Comparison of ENCODE assay signal across 8 cellular contexts in the genomic region with DNA sequence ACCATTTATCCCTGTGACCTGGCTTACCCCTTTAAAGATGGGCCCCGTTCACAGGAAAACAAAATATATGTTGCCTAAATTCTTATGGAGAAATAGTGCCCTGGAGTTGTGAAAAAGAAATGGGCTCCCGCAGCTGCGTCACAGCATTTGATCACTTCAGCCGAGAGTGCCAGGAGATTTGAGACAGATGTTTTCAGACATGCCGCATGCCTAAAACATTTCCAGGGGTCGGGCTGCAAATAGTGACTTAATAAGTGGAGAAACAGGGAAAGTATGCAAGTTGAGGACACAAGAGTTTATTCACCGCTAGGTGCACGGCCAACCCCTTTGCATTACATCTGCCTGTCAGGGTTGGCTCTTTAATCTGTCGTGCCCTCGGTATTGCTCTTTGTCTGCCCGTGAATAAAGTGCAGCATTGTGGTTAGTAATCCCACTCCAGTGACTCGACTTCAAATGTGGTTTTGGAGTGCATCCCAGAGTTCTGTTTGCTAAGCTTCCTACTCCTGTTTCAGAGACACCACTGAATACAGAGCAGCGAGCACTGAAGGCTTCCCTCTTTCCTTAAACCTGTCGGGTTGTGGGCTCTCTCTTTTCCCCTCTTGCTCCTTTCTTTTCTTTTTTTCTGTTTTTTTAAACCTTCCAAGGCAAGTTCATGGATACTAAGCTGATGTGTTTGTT.
DNase-seq lines count a peak whose midpoint lies in the region; ATAC-seq and TF ChIP-seq lines count a peak whose summit lies in the region.

No MANE protein-coding gene starts in this region.

- no peak; the same call in 1 of the 2 replicates for TF ChIP-seq CTCF in HEK293 (tag by site-specific recombination; IDR thresholded peaks at IDR 0.05)

- DNase-seq in glomerular visceral epithelial cell (ENCODE audit: extremely low spot score) (peak; percentile 87), putamen (ENCODE audit: low spot score) (peak; percentile 49), activated T-cell treated with anti-CD3 and anti-CD28 coated beads for 4 hours (no peak)

- H3K4me1 ChIP-seq in HEK293 (ENCODE audit: control insufficient read depth, insufficient read depth, low read length), result peaks cover 19% of the 10 kb centered on the region

- H3K36me3 ChIP-seq in HEK293 (ENCODE audit: control insufficient read depth in 2 of 2, insufficient read depth in 1 of 2, low read length in 2 of 2), result no peaks in the 10 kb centered on the region

- POLR2A ChIA-PET in HEK293 (lab: Yijun Ruan, JAX), result interaction anchor here (1.6 kb wide), 1 partner anchor 187 kb away, joined by 3 read pairs; a partner anchor contains a TSS

- H3K9me3 ChIP-seq in HEK293 (ENCODE audit: control insufficient read depth, insufficient read depth, low read depth, low read length), result no peaks in the 10 kb centered on the region

- ATAC-seq in SK-N-SH treated with all-trans-retinoic acid at 6 μM for 48 hours (peak; percentile 90), GM18873 (IDR thresholded peaks at IDR 0.05; ENCODE audit: low FRiP score, unreplicated experiment) (no peak), HG02884 (IDR thresholded peaks at IDR 0.05; ENCODE audit: unreplicated experiment) (no peak), GM21526 (IDR thresholded peaks at IDR 0.05; ENCODE audit: low FRiP score, unreplicated experiment) (no peak)

- H3K4me3 ChIP-seq in HEK293 (ENCODE audit: low read depth, low read length), result peak overlapping the region; percentile 21

- CTCF ChIA-PET in HEK293 (lab: Yijun Ruan, JAX), result interaction anchor here (1.0 to 1.4 kb wide), 2 partner anchors 14 to 137 kb away, joined by 3 to 5 read pairs; no protein-coding TSS in a partner anchor

- peak overlapping the region; percentile 69 for H3K27ac ChIP-seq in HEK293 (ENCODE audit: extremely low read depth, low read depth, low read length)

TF ChIP-seq in HEK293, 187 proteins besides CTCF, POLR2A, EP300 and RAD21 (continues in another document):
- no peak for TF ChIP-seq ZNF132 (tag by site-specific recombination; IDR thresholded peaks at IDR 0.05; ENCODE audit: borderline replicate concordance)
- TF ChIP-seq ZBTB21 (tag by site-specific recombination; IDR thresholded peaks at IDR 0.05), result peak; percentile 50; the same call in 1 of the 2 replicates
- no peak for TF ChIP-seq ZNF571 (tag by site-specific recombination; IDR thresholded peaks at IDR 0.05)
- TF ChIP-seq ZNF133 (tag by site-specific recombination; IDR thresholded peaks at IDR 0.05), result no peak
- TF ChIP-seq, protein P1, sequence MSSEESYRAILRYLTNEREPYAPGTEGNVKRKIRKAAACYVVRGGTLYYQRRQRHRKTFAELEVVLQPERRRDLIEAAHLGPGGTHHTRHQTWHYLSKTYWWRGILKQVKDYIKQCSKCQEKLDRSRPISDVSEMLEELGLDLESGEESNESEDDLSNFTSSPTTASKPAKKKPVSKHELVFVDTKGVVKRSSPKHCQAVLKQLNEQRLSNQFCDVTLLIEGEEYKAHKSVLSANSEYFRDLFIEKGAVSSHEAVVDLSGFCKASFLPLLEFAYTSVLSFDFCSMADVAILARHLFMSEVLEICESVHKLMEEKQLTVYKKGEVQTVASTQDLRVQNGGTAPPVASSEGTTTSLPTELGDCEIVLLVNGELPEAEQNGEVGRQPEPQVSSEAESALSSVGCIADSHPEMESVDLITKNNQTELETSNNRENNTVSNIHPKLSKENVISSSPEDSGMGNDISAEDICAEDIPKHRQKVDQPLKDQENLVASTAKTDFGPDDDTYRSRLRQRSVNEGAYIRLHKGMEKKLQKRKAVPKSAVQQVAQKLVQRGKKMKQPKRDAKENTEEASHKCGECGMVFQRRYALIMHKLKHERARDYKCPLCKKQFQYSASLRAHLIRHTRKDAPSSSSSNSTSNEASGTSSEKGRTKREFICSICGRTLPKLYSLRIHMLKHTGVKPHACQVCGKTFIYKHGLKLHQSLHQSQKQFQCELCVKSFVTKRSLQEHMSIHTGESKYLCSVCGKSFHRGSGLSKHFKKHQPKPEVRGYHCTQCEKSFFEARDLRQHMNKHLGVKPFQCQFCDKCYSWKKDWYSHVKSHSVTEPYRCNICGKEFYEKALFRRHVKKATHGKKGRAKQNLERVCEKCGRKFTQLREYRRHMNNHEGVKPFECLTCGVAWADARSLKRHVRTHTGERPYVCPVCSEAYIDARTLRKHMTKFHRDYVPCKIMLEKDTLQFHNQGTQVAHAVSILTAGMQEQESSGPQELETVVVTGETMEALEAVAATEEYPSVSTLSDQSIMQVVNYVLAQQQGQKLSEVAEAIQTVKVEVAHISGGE (tag by site-specific recombination; conservative IDR thresholded peaks at IDR 0.05; ENCODE audit: low read depth), result no peak
- TF ChIP-seq, protein P2, sequence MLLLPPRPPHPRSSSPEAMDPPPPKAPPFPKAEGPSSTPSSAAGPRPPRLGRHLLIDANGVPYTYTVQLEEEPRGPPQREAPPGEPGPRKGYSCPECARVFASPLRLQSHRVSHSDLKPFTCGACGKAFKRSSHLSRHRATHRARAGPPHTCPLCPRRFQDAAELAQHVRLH (tag by site-specific recombination; IDR thresholded peaks at IDR 0.05), result no peak
- no peak for TF ChIP-seq ZNF112 (tag by site-specific recombination; IDR thresholded peaks at IDR 0.05)
- no peak for TF ChIP-seq ZNF433 (tag by site-specific recombination; IDR thresholded peaks at IDR 0.05; ENCODE audit: low read depth)
- peak; percentile 93 for TF ChIP-seq ZNF600 (tag by site-specific recombination; IDR thresholded peaks at IDR 0.05)
- TF ChIP-seq ZNF404 (tag by site-specific recombination; IDR thresholded peaks at IDR 0.05), result no peak
- TF ChIP-seq, protein P3, sequence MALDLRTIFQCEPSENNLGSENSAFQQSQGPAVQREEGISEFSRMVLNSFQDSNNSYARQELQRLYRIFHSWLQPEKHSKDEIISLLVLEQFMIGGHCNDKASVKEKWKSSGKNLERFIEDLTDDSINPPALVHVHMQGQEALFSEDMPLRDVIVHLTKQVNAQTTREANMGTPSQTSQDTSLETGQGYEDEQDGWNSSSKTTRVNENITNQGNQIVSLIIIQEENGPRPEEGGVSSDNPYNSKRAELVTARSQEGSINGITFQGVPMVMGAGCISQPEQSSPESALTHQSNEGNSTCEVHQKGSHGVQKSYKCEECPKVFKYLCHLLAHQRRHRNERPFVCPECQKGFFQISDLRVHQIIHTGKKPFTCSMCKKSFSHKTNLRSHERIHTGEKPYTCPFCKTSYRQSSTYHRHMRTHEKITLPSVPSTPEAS (tag by site-specific recombination; IDR thresholded peaks at IDR 0.05), result no peak
- TF ChIP-seq ZIC2 (tag by site-specific recombination; IDR thresholded peaks at IDR 0.05), result no peak

TF ChIP-seq in SK-N-SH treated with all-trans-retinoic acid at 6 μM for 48 hours, 23 proteins besides CTCF, POLR2A, EP300 and RAD21:
- TF ChIP-seq ZNF565 (CRISPR knock-in tag; conservative IDR thresholded peaks at IDR 0.05; ENCODE audit: low read depth) (no peak), ISL1 (CRISPR knock-in tag; IDR thresholded peaks at IDR 0.05) (peak; percentile 74), CSDC2 (CRISPR knock-in tag; IDR thresholded peaks at IDR 0.05) (no peak), TCF4 (CRISPR knock-in tag; IDR thresholded peaks at IDR 0.05; ENCODE audit: borderline replicate concordance) (no peak)
